In the genomic region with DNA sequence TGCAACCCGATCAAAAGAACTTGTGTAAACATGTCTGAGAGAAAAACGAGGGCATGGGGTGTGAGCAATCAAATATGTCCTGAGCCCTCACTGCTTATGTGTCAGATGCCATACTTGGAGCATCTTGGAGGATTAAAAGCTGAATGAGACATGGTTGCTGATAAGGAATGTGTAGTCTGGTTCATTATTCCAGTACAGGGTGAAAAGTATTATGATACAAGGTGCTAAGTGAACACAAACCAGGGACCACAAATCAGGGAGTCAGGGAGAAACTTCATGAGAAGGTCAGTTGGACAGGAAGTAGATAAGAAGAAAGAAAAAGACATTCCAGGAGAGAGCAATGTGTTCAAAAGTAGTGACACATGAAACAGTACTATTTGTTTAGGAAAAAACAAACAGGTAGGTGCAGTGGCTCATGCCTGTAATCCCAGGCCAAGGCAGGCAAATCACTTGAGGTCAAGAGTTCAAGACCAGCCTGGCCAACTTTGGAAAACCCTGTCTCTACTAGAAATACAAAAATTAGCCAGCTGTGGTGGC, we compare ENCODE assay signal across 19 cellular contexts. TPM values are rescaled to one million over a fixed set of nuclear protein-coding genes. Genes with fewer than 3 reads are reported as not detected.
DNase-seq lines count a peak whose midpoint lies in the region; ATAC-seq, FAIRE-seq and TF ChIP-seq lines count a peak whose summit lies in the region.
"Had no signal": no experiment of that assay in that cellular context is flagged by ENCODE, and none has a peak within 500 bp of the region (broad histone marks: within the 10 kb centered on the region; RNA-seq: fewer than 3 reads in every experiment).

No MANE protein-coding gene starts in this region.

- no peaks in the 10 kb centered on the region for H3K36me3 ChIP-seq in H1 (ENCODE audit: control insufficient read depth in 2 of 4, insufficient read depth in 4 of 4, low read length in 3 of 4)
- no peaks in the 10 kb centered on the region for H3K36me3 ChIP-seq in right atrium auricular region
- H3K36me3 ChIP-seq: uterus had no signal

- H2BK15ac ChIP-seq in H1 (ENCODE audit: low read length), result no peak overlapping the region

- peaks cover 0 to 15% of the 10 kb centered on the region in 2 experiments; a peak in 2 of 4 replicates for H3K79me2 ChIP-seq in H1 (ENCODE audit: control insufficient read depth in 1 of 2, insufficient read depth in 2 of 2, low read length in 2 of 2)

- TF ChIP-seq RAD21 in H1 (IDR thresholded peaks at IDR 0.05 in 1 of 2, conservative IDR thresholded peaks at IDR 0.05 in 1 of 2; ENCODE audit: low read depth in 2 of 2, low read length in 2 of 2), result no peak

- no peak overlapping the region for H3K23ac ChIP-seq in H1 (ENCODE audit: insufficient read length)

- H4K20me1 ChIP-seq in H1 (replicated peaks in 1 of 2; ENCODE audit: control insufficient read depth in 1 of 2, insufficient read depth in 2 of 2, low read length in 2 of 2), result no peaks in the 10 kb centered on the region

- H3K18ac ChIP-seq in H1 (ENCODE audit: extremely low read depth, low read length), result no peak overlapping the region

- no peaks in the 10 kb centered on the region for H3K9me3 ChIP-seq in H1 (ENCODE audit: insufficient read depth in 2 of 2, low read depth in 1 of 2, low read length in 1 of 2)
- no peaks in the 10 kb centered on the region for H3K9me3 ChIP-seq in right atrium auricular region
- H3K9me3 ChIP-seq: esophagus muscularis mucosa, uterus had no signal

- H3K4me3 Mint-ChIP-seq in natural killer cell, result peak overlapping the region; percentile 92
- H3K4me3 Mint-ChIP-seq: activated naive CD4-positive, alpha-beta T cell treated with anti-CD3 and anti-CD28 coated beads for 36 hours had no signal

- H3K9me3 Mint-ChIP-seq in natural killer cell, result no peaks in the 10 kb centered on the region
- H3K9me3 Mint-ChIP-seq: activated naive CD4-positive, alpha-beta T cell treated with anti-CD3 and anti-CD28 coated beads for 36 hours; immature natural killer cell had no signal

- H3K56ac ChIP-seq in H1 (replicated peaks; ENCODE audit: insufficient read length, low read depth, low read length), result no peak overlapping the region

- H2AK5ac ChIP-seq in H1 (ENCODE audit: low read depth, low read length), result no peak overlapping the region

- H2BK20ac ChIP-seq in H1 (ENCODE audit: low read length), result 0 out of 2 replicates have a peak overlapping the region, but pooled peaks have one; percentile 35

- H3K9ac ChIP-seq in H1 (replicated peaks in 1 of 4; ENCODE audit: extremely low read depth in 1 of 4, low read depth in 3 of 4, low read length in 3 of 4), result no peak overlapping the region

- H3K36me3 Mint-ChIP-seq in natural killer cell, result no peaks in the 10 kb centered on the region
- H3K36me3 Mint-ChIP-seq: immature natural killer cell had no signal

- H4K8ac ChIP-seq in H1 (ENCODE audit: extremely low read depth, insufficient read depth, low read length), result no peak overlapping the region

- no peak overlapping the region for H2BK5ac ChIP-seq in H1 (ENCODE audit: low read depth, low read length)

- 80% methylated on average over 2 of the region's 2 CpGs; no CpG with 5 or more reads in 1 of the 2 experiments for WGBS in H1 (ENCODE audit: extremely low coverage in 1 of 2, insufficient coverage in 1 of 2, insufficient read length in 1 of 2, insufficient replicate concordance in 2 of 2, low coverage in 1 of 2, low lambda C conversion rate in 2 of 2, missing lambda C conversion rate in 1 of 2), 2 experiments

- H3K4me1 ChIP-seq in H1 (replicated peaks in 1 of 4; ENCODE audit: control insufficient read depth in 3 of 4, insufficient read depth in 4 of 4, low read length in 3 of 4) (no peaks in the 10 kb centered on the region; a peak in 2 of 7 replicates), right atrium auricular region (peaks cover 0 to 20% of the 10 kb centered on the region in 2 donors)
- H3K4me1 ChIP-seq: uterus had no signal

- H3K4me3 ChIP-seq in H1 (ENCODE audit: extremely low read depth in 1 of 4, insufficient read depth in 2 of 4, low read depth in 3 of 4, low read length in 4 of 4), result no peak overlapping the region
- no peak overlapping the region for H3K4me3 ChIP-seq in right atrium auricular region
- H3K4me3 ChIP-seq: esophagus muscularis mucosa, uterus had no signal

- H2BK120ac ChIP-seq in H1 (replicated peaks; ENCODE audit: low read depth, low read length), result no peak overlapping the region

- H3K27me3 ChIP-seq in H1 (replicated peaks in 1 of 4; ENCODE audit: control insufficient read depth in 3 of 4, extremely low read depth in 1 of 4, insufficient read depth in 3 of 4, low read length in 3 of 4), result no peaks in the 10 kb centered on the region
- no peaks in the 10 kb centered on the region for H3K27me3 ChIP-seq in right atrium auricular region
- H3K27me3 ChIP-seq: esophagus muscularis mucosa, uterus had no signal

- H4K91ac ChIP-seq in H1 (replicated peaks; ENCODE audit: insufficient read length, low read length), result no peak overlapping the region

- TF ChIP-seq CTCF in H1 (IDR thresholded peaks at IDR 0.05; ENCODE audit: control extremely low read depth in 1 of 3, insufficient read depth in 1 of 3, low read depth in 1 of 3, low read length in 3 of 3) (no peak), natural killer cell (IDR thresholded peaks at IDR 0.05) (no peak), right atrium auricular region (IDR thresholded peaks at IDR 0.05) (no peak)

- no peak for TF ChIP-seq EP300 in H1 (IDR thresholded peaks at IDR 0.05; ENCODE audit: borderline replicate concordance in 1 of 2, low read depth in 2 of 2, low read length in 2 of 2)

- no peaks in the 10 kb centered on the region for H3K27me3 Mint-ChIP-seq in natural killer cell (ENCODE audit: low read depth in 2 of 2)

- H3K79me1 ChIP-seq in H1 (ENCODE audit: low read depth, low read length), result no peaks in the 10 kb centered on the region

- H2BK12ac ChIP-seq in H1 (ENCODE audit: low read depth, low read length), result no peak overlapping the region

- no peak overlapping the region for H4K5ac ChIP-seq in H1 (ENCODE audit: insufficient read length, low read depth, low read length)

- peak overlapping the region; percentile 43 to 88 for H3K27ac Mint-ChIP-seq in natural killer cell
- H3K27ac Mint-ChIP-seq: activated naive CD4-positive, alpha-beta T cell treated with anti-CD3 and anti-CD28 coated beads for 36 hours had no signal

- DNase-seq in Daoy (ENCODE audit: low read depth) (peak; percentile 8), M059J (ENCODE audit: low read depth) (peak; percentile 56), H1 (ENCODE audit: low read depth in 1 of 2, low spot score in 2 of 2) (no peak), natural killer cell (no peak), NCI-H345 treated with DMSO at 0.1 percent for 48 hours (lab: John Stamatoyannopoulos, UW; ENCODE audit: unreplicated experiment) (no peak), NCI-H446 treated with DMSO at 0.1 percent for 48 hours (lab: John Stamatoyannopoulos, UW) (no peak), right atrium auricular region (ENCODE audit: low spot score) (no peak)
- DNase-seq: activated CD4-positive, CD25-positive, alpha-beta regulatory T cell; activated naive CD4-positive, alpha-beta T cell treated with anti-CD3 and anti-CD28 coated beads for 36 hours; immature natural killer cell; Kasumi-1; midbrain; NCI-H2081; NK-92 treated with Interleukin-12 subunit alpha and Interleukin-12 subunit beta, amount 100 ng/mL, for 24 hours; posterior cingulate gyrus; uterus had no signal

- H2AFZ ChIP-seq in H1 (ENCODE audit: low read length), result no peak overlapping the region

- intact Hi-C loops in natural killer cell (cut with micrococcal nuclease), result no loop called here

- POLR2A ChIA-PET in H1 (lab: Charles Lee; ENCODE audit: partially characterized antibody), result no interaction called here

- ATAC-seq in natural killer cell (no peak), HG03520 (IDR thresholded peaks at IDR 0.05; ENCODE audit: unreplicated experiment) (no peak)

- no peak overlapping the region for H3K14ac ChIP-seq in H1 (ENCODE audit: insufficient read length)

- CTCF ChIA-PET in H1 (lab: Charles Lee; ENCODE audit: partially characterized antibody), result interaction anchor here (0.6 to 1.4 kb wide), 2 partner anchors 27 to 40 kb away, joined by 3 read pairs; no protein-coding TSS in a partner anchor

- H3K4ac ChIP-seq in H1 (replicated peaks; ENCODE audit: insufficient read length, low read depth, low read length), result no peak overlapping the region

- H3K4me1 Mint-ChIP-seq in natural killer cell, result peaks cover 10 to 22% of the 10 kb centered on the region in 2 donors

- H3K23me2 ChIP-seq in H1 (ENCODE audit: low read depth, low read length), result peaks cover 11% of the 10 kb centered on the region

- no peak overlapping the region for H3K27ac ChIP-seq in H1 (ENCODE audit: low read depth, low read length)
- no peak overlapping the region for H3K27ac ChIP-seq in right atrium auricular region
- H3K27ac ChIP-seq: esophagus muscularis mucosa, uterus had no signal

- no peak overlapping the region for H3K4me2 ChIP-seq in H1 (ENCODE audit: insufficient read depth in 1 of 2, low read depth in 2 of 2, low read length in 2 of 2)

- TF ChIP-seq POLR2A in H1 (IDR thresholded peaks at IDR 0.05; ENCODE audit: control extremely low read depth in 1 of 2, low read depth in 2 of 2, low read length in 2 of 2), result no peak

- FAIRE-seq in H1 (lab: Jason Lieb, UNC), result no peak
- FAIRE-seq: GM19239 had no signal

RNA-seq across cellular contexts. Expression of gene RCBTB1, which starts 2.0 kb away (rescaled TPM):
- total RNA-seq in Daoy (2014; rRNA removed; shearing (Covaris generic)), result 5.0 and 10.6 TPM in 2 replicates
- total RNA-seq in M059J (2014; rRNA removed; shearing (Covaris generic)), result 8.2 and 12.2 TPM in 2 replicates
- total RNA-seq in H1 (2021; fragmentation: NEBNext Ultra II Directional; extraction: Animal tissue kit (Norgen Biotek cat#: 25700)), result 29.6 and 29.8 TPM in 2 replicates
- 11.8 and 13.7 TPM in 2 replicates for polyA plus RNA-seq in H1 (2011; rRNA removed)
- 20.2 TPM for polyA plus RNA-seq in H1 (2011; cell fraction: cytosol; rRNA removed)
- polyA plus RNA-seq in H1 (2011; cell fraction: nucleus; rRNA removed), result 13.4 TPM
- 19.3 to 26.7 TPM (median 23.0 TPM) in 4 replicates for polyA plus RNA-seq in H1 (2012, experiment 1 of 2)
- 2.1 TPM for polyA plus RNA-seq in H1 (2012, experiment 2 of 2)
- polyA plus RNA-seq in H1 (2013, experiment 1 of 2), result 12.1 TPM
- 10.7 TPM for polyA plus RNA-seq in H1 (2013, experiment 2 of 2)
- polyA minus RNA-seq in H1 (2011; rRNA and poly(A)+ RNA removed), result 22.3 and 25.0 TPM in 2 replicates
- 18.3 TPM for polyA minus RNA-seq in H1 (2011; cell fraction: cytosol; rRNA and poly(A)+ RNA removed)
- polyA minus RNA-seq in H1 (2011; cell fraction: nucleus; rRNA and poly(A)+ RNA removed), result 22.6 TPM
- total RNA-seq in natural killer cell (10 to 100 TPM; 19.7 to 28.5 (median 28.4) TPM), right atrium auricular region (10 to 100 TPM in 1 of 2 donors, 1 to 10 TPM in 1; 8.9 to 19.6 TPM)

RNA-seq across cellular contexts. Expression of gene ARL11, which starts 40.9 kb away (rescaled TPM):
- not detected in 2 replicates for total RNA-seq in Daoy (2014; rRNA removed; shearing (Covaris generic))
- total RNA-seq in M059J (2014; rRNA removed; shearing (Covaris generic)), result not detected in 2 replicates
- 0.40 and 0.52 TPM in 2 replicates for total RNA-seq in H1 (2021; fragmentation: NEBNext Ultra II Directional; extraction: Animal tissue kit (Norgen Biotek cat#: 25700))
- polyA plus RNA-seq in H1 (2011; rRNA removed), result 0.41 and 0.45 TPM in 2 replicates
- polyA plus RNA-seq in H1 (2011; cell fraction: cytosol; rRNA removed), result 0.74 TPM
- 0.48 TPM for polyA plus RNA-seq in H1 (2011; cell fraction: nucleus; rRNA removed)
- 0.29 to 0.52 TPM (median 0.37 TPM) in 4 replicates for polyA plus RNA-seq in H1 (2012, experiment 1 of 2)
- polyA plus RNA-seq in H1 (2012, experiment 2 of 2), result 0.41 TPM
- polyA plus RNA-seq in H1 (2013, experiment 1 of 2), result 0.28 TPM
- polyA plus RNA-seq in H1 (2013, experiment 2 of 2), result 0.29 TPM
- polyA minus RNA-seq in H1 (2011; rRNA and poly(A)+ RNA removed), result 0.63 and 1.3 TPM in 2 replicates
- 0.29 TPM for polyA minus RNA-seq in H1 (2011; cell fraction: cytosol; rRNA and poly(A)+ RNA removed)
- polyA minus RNA-seq in H1 (2011; cell fraction: nucleus; rRNA and poly(A)+ RNA removed), result 2.0 TPM
- total RNA-seq in natural killer cell (1 to 10 TPM in 1 of 3 donors, under 1 TPM in 2; 0.48 to 1.5 (median 0.61) TPM), right atrium auricular region (under 1 TPM; 0.19 to 0.63 TPM)

Comparison
In these comparisons a context has a peak if more than half of its experiments do, and no peak if none do; other contexts are left out.
1. DNase-seq: peak in Daoy (single experiment) and M059J (single experiment); none in H1 (0 of 2), natural killer cell (single experiment), NCI-H345 treated with DMSO at 0.1 percent for 48 hours (single experiment), NCI-H446 treated with DMSO at 0.1 percent for 48 hours (single experiment) and right atrium auricular region (single experiment).